Comparison of ENCODE assay signal across 8 cellular contexts in the genomic region with DNA sequence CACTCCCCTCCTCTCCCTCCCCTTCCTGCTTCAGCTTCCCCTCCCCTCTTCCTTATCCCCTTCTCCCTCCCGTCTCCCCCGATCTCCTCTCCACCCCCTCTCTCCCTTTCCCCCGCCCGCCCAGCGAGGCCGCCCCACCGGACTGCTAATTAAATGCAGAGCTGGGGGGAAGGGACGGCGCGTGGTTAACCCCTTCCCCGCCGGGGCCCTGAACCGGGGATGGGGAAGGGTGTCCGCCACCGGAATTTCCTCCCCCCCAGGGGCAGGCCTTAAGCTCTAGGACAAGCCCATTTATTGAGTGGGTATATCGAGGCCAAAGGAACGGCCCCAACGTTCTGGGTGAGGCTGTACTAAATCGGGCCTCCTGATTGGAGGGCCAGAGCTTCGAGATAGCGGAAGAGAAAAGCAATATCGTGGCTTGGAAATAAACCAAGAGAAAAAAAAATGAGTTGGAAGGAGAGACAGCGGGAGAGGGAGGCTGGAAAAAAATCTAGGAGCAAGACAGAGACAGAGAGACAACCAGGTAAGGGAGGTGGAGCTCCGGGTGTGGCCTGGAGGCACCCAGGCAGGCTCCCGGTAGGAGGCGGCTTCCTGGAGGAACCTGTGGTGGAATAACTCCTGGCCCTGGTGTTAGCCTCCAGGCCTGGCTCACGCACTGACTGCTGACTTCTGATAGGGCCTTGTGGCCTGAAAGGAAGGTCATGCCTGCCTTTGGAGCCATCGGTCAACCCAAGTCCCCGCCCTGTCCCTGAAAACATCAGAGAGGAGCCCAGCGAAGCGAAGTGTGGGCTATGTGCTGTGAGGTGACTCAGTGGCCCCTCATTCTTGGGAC. TPM values are rescaled to one million over a fixed set of nuclear protein-coding genes. Genes with fewer than 3 reads are reported as not detected.
DNase-seq lines count a peak whose midpoint lies in the region; TF ChIP-seq lines count a peak whose summit lies in the region.

No MANE protein-coding gene starts in this region.

- H3K36me3 ChIP-seq in tibial artery, result no peaks in the 10 kb centered on the region

- intact Hi-C loops in tibial artery (cut with DNase I; ENCODE audit: low total_unique reads), result no loop called here

- peak overlapping the region; percentile 95 to 99 for H3K27ac ChIP-seq in tibial artery

- no peak for TF ChIP-seq CTCF in tibial artery (IDR thresholded peaks at IDR 0.05)

- H3K4me3 ChIP-seq in tibial artery, result peak overlapping the region; percentile 64

- DNase-seq in NCI-H1436 (lab: John Stamatoyannopoulos, UW) (peak; percentile 69), NCI-H1436 treated with DMSO at 0.1 percent for 48 hours (lab: John Stamatoyannopoulos, UW) (no peak), NCI-H1105 treated with DMSO at 0.1 percent for 48 hours (lab: John Stamatoyannopoulos, UW) (peak; percentile 11), fibroblast of peridontal ligament (ENCODE audit: extremely low read depth) (peak; percentile 81), myocyte (ENCODE audit: low read depth) (peak; percentile 32), tibial artery (peak; percentile 88 to 92)
- DNase-seq in activated CD8-positive, alpha-beta memory T cell treated with anti-CD3 and anti-CD28 coated beads, Interleukin-2, amount 50 U/mL, for 48 hours, result peak; percentile 83
- no peak for DNase-seq in effector CD8-positive, alpha-beta T cell (lab: John Stamatoyannopoulos, UW)

- H3K4me1 ChIP-seq in tibial artery, result peaks cover 8 to 40% (median 35%) of the 10 kb centered on the region in 4 donors

- H3K27me3 ChIP-seq in tibial artery, result no peaks in the 10 kb centered on the region

- no peaks in the 10 kb centered on the region for H3K9me3 ChIP-seq in tibial artery

RNA-seq across cellular contexts. Expression of a gene that starts 11.6 kb away (rescaled TPM):
- 244 and 299 TPM in 2 replicates for total RNA-seq in myocyte
- polyA plus RNA-seq in myocyte (2012), result 75.8 TPM

RNA-seq across cellular contexts. Expression of a gene that starts 18.8 kb away (rescaled TPM):
- 1.1 and 1.2 TPM in 2 replicates for total RNA-seq in myocyte
- 0.69 TPM for polyA plus RNA-seq in myocyte (2012)

RNA-seq across cellular contexts. Expression of a gene that starts 29.9 kb away (rescaled TPM):
- 290 and 353 TPM in 2 replicates for total RNA-seq in myocyte
- 213 TPM for polyA plus RNA-seq in myocyte (2012)

RNA-seq across cellular contexts. Expression of a gene that starts 47.4 kb away (rescaled TPM):
- total RNA-seq in myocyte, result 32.1 and 47.9 TPM in 2 replicates
- 30.6 TPM for polyA plus RNA-seq in myocyte (2012)

Comparison
In these comparisons a context has a peak if more than half of its experiments do, and no peak if none do; other contexts are left out.
1. DNase-seq: peak in NCI-H1436 (single experiment), NCI-H1105 treated with DMSO at 0.1 percent for 48 hours (single experiment), activated CD8-positive, alpha-beta memory T cell treated with anti-CD3 and anti-CD28 coated beads, Interleukin-2, amount 50 U/mL, for 48 hours (single experiment), fibroblast of peridontal ligament (single experiment), myocyte (single experiment) and tibial artery (2 of 2); none in NCI-H1436 treated with DMSO at 0.1 percent for 48 hours (single experiment) and effector CD8-positive, alpha-beta T cell (single experiment).